In genomic region chr6:125552819-125553218, GRCh38 we compare ENCODE assay signal across 3 cellular contexts.
"Had no signal": no experiment of that assay in that cellular context is flagged by ENCODE, and none has a peak within 500 bp of the region (broad histone marks: within the 10 kb centered on the region; RNA-seq: fewer than 3 reads in every experiment).

No MANE protein-coding gene starts in this region.

- ATAC-seq: GM12878 had no signal

- DNase-seq: GDM1, GF-D8 had no signal

- H3K4me3 ChIP-seq: GM12878 had no signal
